Comparison of ENCODE assay signal across 10 cellular contexts in genomic region chr10:133277277-133277992, GRCh38. TPM values are rescaled to one million over a fixed set of nuclear protein-coding genes. Genes with fewer than 3 reads are reported as not detected.
DNase-seq lines count a peak whose midpoint lies in the region; ATAC-seq, FAIRE-seq and TF ChIP-seq lines count a peak whose summit lies in the region.
"Had no signal": no experiment of that assay in that cellular context is flagged by ENCODE, and none has a peak within 500 bp of the region (broad histone marks: within the 10 kb centered on the region; RNA-seq: fewer than 3 reads in every experiment).

No MANE protein-coding gene starts in this region.

- DNase-seq in activated naive CD8-positive, alpha-beta T cell treated with anti-CD3 and anti-CD28 coated beads, Interleukin-2, amount 50 U/mL, for 24 hours = no peak
- no peak for DNase-seq in RWPE2 (ENCODE audit: low spot score)
- no peak for DNase-seq in keratinocyte (ENCODE audit: low read depth, low spot score)
- DNase-seq in D341Med (ENCODE audit: low spot score) = no peak
- no peak for DNase-seq in GM19238 (ENCODE audit: insufficient read length, low spot score)
- DNase-seq: cortex of kidney, foreskin melanocyte had no signal

- peaks cover 17% of the 10 kb centered on the region for H3K4me1 Mint-ChIP-seq in activated naive CD8-positive, alpha-beta T cell (ENCODE audit: low read depth)
- H3K4me1 Mint-ChIP-seq in activated naive CD8-positive, alpha-beta T cell treated with anti-CD3 and anti-CD28 coated beads, Interleukin-2, amount 50 U/mL, for 24 hours = peaks cover 33% of the 10 kb centered on the region

- H3K79me2 ChIP-seq in keratinocyte (ENCODE audit: control insufficient read depth, insufficient read depth, low read length) = peaks cover 38% of the 10 kb centered on the region

- TF ChIP-seq CTCF in RWPE2 (IDR thresholded peaks at IDR 0.05; ENCODE audit: poor library complexity, severe bottlenecking) (no peak), keratinocyte (optimal IDR thresholded peaks at IDR 0.05 in 1 of 3, IDR thresholded peaks at IDR 0.05 in 1 of 3, conservative IDR thresholded peaks at IDR 0.05 in 1 of 3; ENCODE audit: extremely low read depth in 1 of 3, insufficient read depth in 2 of 3, low read length in 3 of 3) (no peak)

- no peak for FAIRE-seq in keratinocyte (lab: Jason Lieb, UNC)

- no peaks in the 10 kb centered on the region for H3K27me3 Mint-ChIP-seq in activated naive CD8-positive, alpha-beta T cell
- H3K27me3 Mint-ChIP-seq in activated naive CD8-positive, alpha-beta T cell treated with anti-CD3 and anti-CD28 coated beads, Interleukin-2, amount 50 U/mL, for 24 hours = no peaks in the 10 kb centered on the region

- H3K36me3 ChIP-seq in RWPE2 (ENCODE audit: low read depth) = peaks cover 29% of the 10 kb centered on the region
- peaks cover 14 to 26% of the 10 kb centered on the region in 2 experiments for H3K36me3 ChIP-seq in keratinocyte (ENCODE audit: control insufficient read depth in 2 of 2, extremely low read depth in 1 of 2, insufficient read depth in 2 of 2, low read length in 2 of 2)
- H3K36me3 ChIP-seq in thymus (ENCODE audit: control insufficient read depth, insufficient read depth) = peaks cover 35% of the 10 kb centered on the region

- no peaks in the 10 kb centered on the region for H3K9me3 ChIP-seq in RWPE2 (ENCODE audit: severe bottlenecking)
- no peaks in the 10 kb centered on the region for H3K9me3 ChIP-seq in keratinocyte (ENCODE audit: control insufficient read depth, low read depth, low read length)
- H3K9me3 ChIP-seq in thymus (ENCODE audit: control insufficient read depth) = no peaks in the 10 kb centered on the region

- peak overlapping the region; percentile 86 for H3K4me2 ChIP-seq in keratinocyte (ENCODE audit: control insufficient read depth, extremely low read depth, insufficient read depth, low read depth, low read length)

- H3K9ac ChIP-seq in keratinocyte (ENCODE audit: control insufficient read depth, extremely low read depth, insufficient read depth, low read length) = peak overlapping the region; percentile 99

- H3K4me1 ChIP-seq in RWPE2 (ENCODE audit: insufficient read depth, poor library complexity, severe bottlenecking) (peaks cover 42% of the 10 kb centered on the region), keratinocyte (ENCODE audit: control insufficient read depth, extremely low read depth, insufficient read depth, low read length) (peaks cover 39% of the 10 kb centered on the region), thymus (ENCODE audit: control insufficient read depth, insufficient read depth, low read length) (peaks cover 16% of the 10 kb centered on the region)

- H3K9me3 Mint-ChIP-seq in activated naive CD8-positive, alpha-beta T cell (ENCODE audit: low read depth) = no peaks in the 10 kb centered on the region
- no peaks in the 10 kb centered on the region for H3K9me3 Mint-ChIP-seq in activated naive CD8-positive, alpha-beta T cell treated with anti-CD3 and anti-CD28 coated beads, Interleukin-2, amount 50 U/mL, for 24 hours

- dilution Hi-C loops in keratinocyte (cut with MboI; ENCODE audit: extremely low pct_ligation_motif_present, low sequenced_read_pairs) = no loop called here

- no peaks in the 10 kb centered on the region for H3K27me3 ChIP-seq in RWPE2 (ENCODE audit: insufficient read depth, poor library complexity, severe bottlenecking)
- H3K27me3 ChIP-seq in keratinocyte (ENCODE audit: control insufficient read depth, extremely low read depth, insufficient read depth, low read length) = no peaks in the 10 kb centered on the region
- H3K27me3 ChIP-seq in thymus (ENCODE audit: control insufficient read depth, insufficient read depth) = peaks cover 24% of the 10 kb centered on the region

- H3K4me3 ChIP-seq in RWPE2 (ENCODE audit: severe bottlenecking) (no peak overlapping the region), keratinocyte (ENCODE audit: control insufficient read depth in 2 of 3, extremely low read depth in 1 of 3, insufficient read depth in 2 of 3, low read depth in 1 of 3, low read length in 3 of 3) (peak overlapping the region in 2 of 3 experiments; percentile 61 to 86), thymus (ENCODE audit: low read length) (no peak overlapping the region)

- WGBS in thymus = 88% methylated on average over 25 of the region's 25 CpGs

- H3K36me3 Mint-ChIP-seq in activated naive CD8-positive, alpha-beta T cell = no peaks in the 10 kb centered on the region
- peaks cover 6% of the 10 kb centered on the region for H3K36me3 Mint-ChIP-seq in activated naive CD8-positive, alpha-beta T cell treated with anti-CD3 and anti-CD28 coated beads, Interleukin-2, amount 50 U/mL, for 24 hours (ENCODE audit: low read depth)

- H4K20me1 ChIP-seq in keratinocyte (ENCODE audit: control insufficient read depth, extremely low read depth, insufficient read depth, low read length) = no peaks in the 10 kb centered on the region

- no peak for ATAC-seq in activated naive CD8-positive, alpha-beta T cell treated with anti-CD3 and anti-CD28 coated beads, Interleukin-2, amount 50 U/mL, for 24 hours
- ATAC-seq in RWPE2 (ENCODE audit: low read depth) (no peak), SK-N-SH treated with all-trans-retinoic acid at 6 μM for 48 hours (no peak; the same call in 2 of the 3 replicates)

- no peak overlapping the region for H2AFZ ChIP-seq in keratinocyte (ENCODE audit: control insufficient read depth, low read length)

- H3K27ac ChIP-seq in RWPE2 (ENCODE audit: poor library complexity, severe bottlenecking) (peak overlapping the region; percentile 90), keratinocyte (ENCODE audit: control insufficient read depth, insufficient read depth, low read length) (peak overlapping the region; percentile 82), thymus (ENCODE audit: low read depth) (peak overlapping the region; percentile 36)

- H3K4me3 Mint-ChIP-seq in activated naive CD8-positive, alpha-beta T cell = peak overlapping the region; percentile 46
- no peak overlapping the region for H3K4me3 Mint-ChIP-seq in activated naive CD8-positive, alpha-beta T cell treated with anti-CD3 and anti-CD28 coated beads, Interleukin-2, amount 50 U/mL, for 24 hours

- no peak overlapping the region for H3K27ac Mint-ChIP-seq in activated naive CD8-positive, alpha-beta T cell
- no peak overlapping the region for H3K27ac Mint-ChIP-seq in activated naive CD8-positive, alpha-beta T cell treated with anti-CD3 and anti-CD28 coated beads, Interleukin-2, amount 50 U/mL, for 24 hours

- no peaks in the 10 kb centered on the region for H3K9me1 ChIP-seq in keratinocyte (ENCODE audit: control insufficient read depth, extremely low read depth, insufficient read depth, low read length)

TF ChIP-seq in SK-N-SH treated with all-trans-retinoic acid at 6 μM for 48 hours, 23 proteins besides CTCF, POLR2A, EP300 and RAD21 (continues in another document):
- TF ChIP-seq TOX (CRISPR knock-in tag; IDR thresholded peaks at IDR 0.05; ENCODE audit: borderline replicate concordance) = no peak
- TF ChIP-seq ISL1 (CRISPR knock-in tag; IDR thresholded peaks at IDR 0.05) = no peak
- no peak for TF ChIP-seq RARB (CRISPR knock-in tag; IDR thresholded peaks at IDR 0.05)
- TF ChIP-seq GLIS3 (CRISPR knock-in tag; IDR thresholded peaks at IDR 0.05) = no peak

RNA-seq across cellular contexts. Expression of gene ADAM8, which starts 0.8 kb away (rescaled TPM):
- polyA plus RNA-seq in keratinocyte = 24.9 to 55.4 TPM (median 42.0 TPM) in 3 replicates
- 7.8 TPM for polyA plus RNA-seq in keratinocyte (2011; ENCODE audit: low read depth)
- polyA plus RNA-seq in keratinocyte (2011; cell fraction: cytosol; rRNA removed) = 11.9 and 24.8 TPM in 2 replicates
- 109 and 146 TPM in 2 replicates for polyA plus RNA-seq in keratinocyte (2011; cell fraction: nucleus; rRNA removed)
- polyA plus RNA-seq in keratinocyte (2012; ENCODE audit: low replicate concordance) = 16.9 and 79.9 TPM in 2 replicates
- 29.4 to 137 TPM (median 55.5 TPM) in 3 replicates for polyA minus RNA-seq in keratinocyte
- polyA minus RNA-seq in keratinocyte (2011; cell fraction: cytosol; rRNA and poly(A)+ RNA removed) = 57.0 TPM
- 109 and 137 TPM in 2 replicates for polyA minus RNA-seq in keratinocyte (2011; cell fraction: nucleus; rRNA and poly(A)+ RNA removed)
- polyA plus RNA-seq in thymus = 19.2 TPM

RNA-seq across cellular contexts. Expression of gene TUBGCP2, which starts 31.2 kb away (rescaled TPM):
- polyA plus RNA-seq in keratinocyte (38.0 to 55.8 TPM (median 48.2 TPM) in 3 replicates), thymus (164 TPM)
- polyA plus RNA-seq in keratinocyte (2011; ENCODE audit: low read depth) = 18.0 TPM
- 40.3 and 41.4 TPM in 2 replicates for polyA plus RNA-seq in keratinocyte (2011; cell fraction: cytosol; rRNA removed)
- 58.3 and 61.5 TPM in 2 replicates for polyA plus RNA-seq in keratinocyte (2011; cell fraction: nucleus; rRNA removed)
- polyA plus RNA-seq in keratinocyte (2012; ENCODE audit: low replicate concordance) = 33.3 and 56.3 TPM in 2 replicates
- polyA minus RNA-seq in keratinocyte = 55.2 to 61.1 TPM (median 59.1 TPM) in 3 replicates
- 64.1 TPM for polyA minus RNA-seq in keratinocyte (2011; cell fraction: cytosol; rRNA and poly(A)+ RNA removed)
- 35.8 and 45.1 TPM in 2 replicates for polyA minus RNA-seq in keratinocyte (2011; cell fraction: nucleus; rRNA and poly(A)+ RNA removed)

RNA-seq across cellular contexts. Expression of gene ZNF511, which starts 31.3 kb away (rescaled TPM):
- polyA plus RNA-seq in keratinocyte (15.3 to 22.0 TPM (median 20.2 TPM) in 3 replicates), thymus (39.1 TPM)
- 13.8 TPM for polyA plus RNA-seq in keratinocyte (2011; ENCODE audit: low read depth)
- polyA plus RNA-seq in keratinocyte (2011; cell fraction: cytosol; rRNA removed) = 11.8 and 12.5 TPM in 2 replicates
- polyA plus RNA-seq in keratinocyte (2011; cell fraction: nucleus; rRNA removed) = 7.4 and 8.4 TPM in 2 replicates
- polyA plus RNA-seq in keratinocyte (2012; ENCODE audit: low replicate concordance) = 8.7 and 29.5 TPM in 2 replicates
- polyA minus RNA-seq in keratinocyte = 11.4 to 25.4 TPM (median 11.7 TPM) in 3 replicates
- 15.0 TPM for polyA minus RNA-seq in keratinocyte (2011; cell fraction: cytosol; rRNA and poly(A)+ RNA removed)
- polyA minus RNA-seq in keratinocyte (2011; cell fraction: nucleus; rRNA and poly(A)+ RNA removed) = 2.8 and 3.7 TPM in 2 replicates

RNA-seq across cellular contexts. Expression of gene VENTX, which starts 39.8 kb away (rescaled TPM):
- polyA plus RNA-seq in keratinocyte = not detected in 3 replicates
- not detected for polyA plus RNA-seq in keratinocyte (2011; ENCODE audit: low read depth)
- not detected in 2 replicates for polyA plus RNA-seq in keratinocyte (2011; cell fraction: cytosol; rRNA removed)
- not detected in 2 replicates for polyA plus RNA-seq in keratinocyte (2011; cell fraction: nucleus; rRNA removed)
- not detected in 2 replicates for polyA plus RNA-seq in keratinocyte (2012; ENCODE audit: low replicate concordance)
- not detected in 3 replicates for polyA minus RNA-seq in keratinocyte
- polyA minus RNA-seq in keratinocyte (2011; cell fraction: cytosol; rRNA and poly(A)+ RNA removed) = not detected
- not detected in 2 replicates for polyA minus RNA-seq in keratinocyte (2011; cell fraction: nucleus; rRNA and poly(A)+ RNA removed)
- polyA plus RNA-seq in thymus = 1.5 TPM

RNA-seq across cellular contexts. Expression of gene UTF1, which starts 47.4 kb away (rescaled TPM):
- not detected in 3 replicates for polyA plus RNA-seq in keratinocyte
- not detected for polyA plus RNA-seq in keratinocyte (2011; ENCODE audit: low read depth)
- polyA plus RNA-seq in keratinocyte (2011; cell fraction: cytosol; rRNA removed) = not detected in 2 replicates
- not detected in 2 replicates for polyA plus RNA-seq in keratinocyte (2011; cell fraction: nucleus; rRNA removed)
- not detected in 2 replicates for polyA plus RNA-seq in keratinocyte (2012; ENCODE audit: low replicate concordance)
- polyA minus RNA-seq in keratinocyte = not detected in 3 replicates
- not detected for polyA minus RNA-seq in keratinocyte (2011; cell fraction: cytosol; rRNA and poly(A)+ RNA removed)
- polyA minus RNA-seq in keratinocyte (2011; cell fraction: nucleus; rRNA and poly(A)+ RNA removed) = not detected in 2 replicates
- 0.02 TPM for polyA plus RNA-seq in thymus

Comparison
In these comparisons a context has a peak if more than half of its experiments do, and no peak if none do; other contexts are left out.
1. H3K27ac ChIP-seq: peak in every context shown above with its lines; median percentile 90 in RWPE2; 82 in keratinocyte; 36 in thymus.
2. H3K4me3 ChIP-seq: peak in keratinocyte (2 of 3); none in RWPE2 (single experiment) and thymus (single experiment).